In the genomic region with DNA sequence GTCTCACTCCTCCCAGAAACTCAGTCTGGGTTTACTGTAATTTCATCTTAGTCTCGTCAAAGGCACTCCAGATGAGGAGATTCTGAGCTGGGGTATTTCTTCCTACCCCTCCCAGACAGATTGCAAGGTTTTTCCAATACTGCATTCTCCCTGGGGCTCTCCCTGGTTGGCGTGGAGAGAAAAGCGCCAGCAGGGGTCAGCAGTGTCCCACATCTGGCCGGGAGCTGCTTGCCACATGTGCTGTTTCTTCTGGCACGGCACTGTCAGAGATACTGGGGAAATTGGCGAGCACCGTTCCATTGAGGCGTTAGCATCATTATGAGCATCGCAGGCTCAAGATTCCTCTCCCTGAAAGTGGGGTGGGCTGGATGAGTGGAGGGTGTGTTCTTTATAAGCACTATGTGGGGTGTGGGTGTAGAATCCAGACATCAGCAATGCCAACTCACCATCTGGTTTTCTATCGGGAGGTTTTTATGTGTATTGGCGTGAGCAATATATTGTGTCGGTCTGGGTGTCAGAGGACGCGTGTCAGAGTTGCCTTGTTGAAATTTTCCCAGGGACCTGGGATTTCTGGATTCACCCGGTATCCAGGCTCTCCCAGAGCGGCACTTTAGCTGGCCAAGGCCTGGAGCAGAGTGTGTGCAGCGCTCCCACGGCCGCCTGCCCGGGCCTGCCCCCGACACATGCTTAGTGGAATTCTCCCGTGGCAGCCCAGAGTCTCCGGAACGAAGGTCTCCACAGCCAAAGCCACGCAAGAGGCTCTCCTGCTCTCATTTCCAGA, we compare ENCODE assay signal across 8 cellular contexts. TPM values are rescaled to one million over a fixed set of nuclear protein-coding genes. Genes with fewer than 3 reads are reported as not detected.
DNase-seq lines count a peak whose midpoint lies in the region; ATAC-seq, FAIRE-seq and TF ChIP-seq lines count a peak whose summit lies in the region.

No MANE protein-coding gene starts in this region.

- CTCF ChIA-PET in RWPE1 (lab: Yijun Ruan, JAX) = interaction anchor here (0.5 to 3.9 kb wide), 29 partner anchors 9 to 419 kb away, joined by 3 to 24 read pairs (median 4); no protein-coding TSS in a partner anchor

- no peak for ATAC-seq in GM19324 (IDR thresholded peaks at IDR 0.05; ENCODE audit: low FRiP score, unreplicated experiment)
- no peak for ATAC-seq in GM21367 (IDR thresholded peaks at IDR 0.05; ENCODE audit: unreplicated experiment)

- peak; percentile 85 for TF ChIP-seq CTCF in LNCAP (IDR thresholded peaks at IDR 0.05)
- TF ChIP-seq CTCF in RWPE1 (conservative IDR thresholded peaks at IDR 0.05; ENCODE audit: low read depth) = peak; percentile 84
- TF ChIP-seq CTCF in bronchial epithelial cell (IDR thresholded peaks at IDR 0.05; ENCODE audit: insufficient read depth, low read length, severe bottlenecking) = peak; percentile 87

- H3K27ac ChIP-seq in RWPE1 = no peak overlapping the region

- peak; percentile 82 for DNase-seq in EL
- peak; percentile 78 for DNase-seq in RWPE1 (ENCODE audit: low spot score)
- peak; percentile 54 for DNase-seq in bronchial epithelial cell (ENCODE audit: low read depth)
- peak; percentile 62 for DNase-seq in kidney glomerular epithelial cell (lab: John Stamatoyannopoulos, UW)
- DNase-seq in stimulated activated CD4-positive, alpha-beta T cell treated with anti-CD3 and anti-CD28 coated beads, Interleukin-4, amount 100 ng/mL, for 1 hour = peak; percentile 28

- no peaks in the 10 kb centered on the region for H3K27me3 ChIP-seq in bronchial epithelial cell (ENCODE audit: control insufficient read depth, insufficient read depth, low read length)

- POLR2A ChIA-PET in RWPE1 (lab: Yijun Ruan, JAX; ENCODE audit: low non-redundant PET) = no interaction called here

- no peak overlapping the region for H3K4me3 ChIP-seq in bronchial epithelial cell (ENCODE audit: low read depth, low read length)

- no peaks in the 10 kb centered on the region for H3K36me3 ChIP-seq in bronchial epithelial cell (ENCODE audit: control insufficient read depth, insufficient read depth, low read length)

- FAIRE-seq in bronchial epithelial cell (lab: Jason Lieb, UNC) = no peak

RNA-seq across cellular contexts. Expression of a gene that starts 8.0 kb away (rescaled TPM):
- 1.4 and 1.6 TPM in 2 replicates for total RNA-seq in bronchial epithelial cell

RNA-seq across cellular contexts. Expression of a gene that starts 24.0 kb away (rescaled TPM):
- total RNA-seq in bronchial epithelial cell = 257 and 258 TPM in 2 replicates

Comparison
In these comparisons a context has a peak if more than half of its experiments do, and no peak if none do; other contexts are left out.
1. DNase-seq: peak in every context shown above with its lines; median percentile 82 in EL; 78 in RWPE1; 62 in kidney glomerular epithelial cell; 54 in bronchial epithelial cell; 28 in stimulated activated CD4-positive, alpha-beta T cell treated with anti-CD3 and anti-CD28 coated beads, Interleukin-4, amount 100 ng/mL, for 1 hour.